Comparison of ENCODE assay signal across 1 cellular context in the genomic region with DNA sequence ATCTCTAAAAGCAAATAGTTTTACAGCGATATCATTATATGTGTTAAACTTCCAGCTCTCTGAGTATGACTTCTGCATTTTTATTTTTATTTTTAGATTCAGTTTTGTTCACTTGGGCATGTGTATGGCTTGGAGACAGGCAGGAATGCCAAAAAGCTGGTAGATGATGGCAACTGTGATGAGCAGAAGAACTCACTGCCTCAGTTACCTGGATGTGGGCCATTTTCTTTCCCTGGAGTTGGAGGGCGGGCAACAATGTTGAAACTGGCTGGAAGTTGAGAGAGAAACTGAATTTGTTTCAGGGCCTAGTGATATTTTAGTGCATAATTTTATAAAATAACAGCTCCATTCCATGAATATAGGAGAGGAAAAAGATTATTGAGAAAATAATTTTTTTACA.
TF ChIP-seq lines count a peak whose summit lies in the region.

No MANE protein-coding gene starts in this region.

TF ChIP-seq in WTC11, 78 proteins besides CTCF, POLR2A, EP300 and RAD21:
- TF ChIP-seq ARID4B (CRISPR knock-in tag; IDR thresholded peaks at IDR 0.05; ENCODE audit: borderline replicate concordance): no peak
- TF ChIP-seq NR2C2 (CRISPR knock-in tag; IDR thresholded peaks at IDR 0.05): no peak
- TF ChIP-seq, protein P1, sequence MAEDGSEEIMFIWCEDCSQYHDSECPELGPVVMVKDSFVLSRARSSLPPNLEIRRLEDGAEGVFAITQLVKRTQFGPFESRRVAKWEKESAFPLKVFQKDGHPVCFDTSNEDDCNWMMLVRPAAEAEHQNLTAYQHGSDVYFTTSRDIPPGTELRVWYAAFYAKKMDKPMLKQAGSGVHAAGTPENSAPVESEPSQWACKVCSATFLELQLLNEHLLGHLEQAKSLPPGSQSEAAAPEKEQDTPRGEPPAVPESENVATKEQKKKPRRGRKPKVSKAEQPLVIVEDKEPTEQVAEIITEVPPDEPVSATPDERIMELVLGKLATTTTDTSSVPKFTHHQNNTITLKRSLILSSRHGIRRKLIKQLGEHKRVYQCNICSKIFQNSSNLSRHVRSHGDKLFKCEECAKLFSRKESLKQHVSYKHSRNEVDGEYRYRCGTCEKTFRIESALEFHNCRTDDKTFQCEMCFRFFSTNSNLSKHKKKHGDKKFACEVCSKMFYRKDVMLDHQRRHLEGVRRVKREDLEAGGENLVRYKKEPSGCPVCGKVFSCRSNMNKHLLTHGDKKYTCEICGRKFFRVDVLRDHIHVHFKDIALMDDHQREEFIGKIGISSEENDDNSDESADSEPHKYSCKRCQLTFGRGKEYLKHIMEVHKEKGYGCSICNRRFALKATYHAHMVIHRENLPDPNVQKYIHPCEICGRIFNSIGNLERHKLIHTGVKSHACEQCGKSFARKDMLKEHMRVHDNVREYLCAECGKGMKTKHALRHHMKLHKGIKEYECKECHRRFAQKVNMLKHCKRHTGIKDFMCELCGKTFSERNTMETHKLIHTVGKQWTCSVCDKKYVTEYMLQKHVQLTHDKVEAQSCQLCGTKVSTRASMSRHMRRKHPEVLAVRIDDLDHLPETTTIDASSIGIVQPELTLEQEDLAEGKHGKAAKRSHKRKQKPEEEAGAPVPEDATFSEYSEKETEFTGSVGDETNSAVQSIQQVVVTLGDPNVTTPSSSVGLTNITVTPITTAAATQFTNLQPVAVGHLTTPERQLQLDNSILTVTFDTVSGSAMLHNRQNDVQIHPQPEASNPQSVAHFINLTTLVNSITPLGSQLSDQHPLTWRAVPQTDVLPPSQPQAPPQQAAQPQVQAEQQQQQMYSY (CRISPR knock-in tag; IDR thresholded peaks at IDR 0.05): no peak
- no peak for TF ChIP-seq TEAD4 (CRISPR knock-in tag; IDR thresholded peaks at IDR 0.05)
- TF ChIP-seq, protein P2, sequence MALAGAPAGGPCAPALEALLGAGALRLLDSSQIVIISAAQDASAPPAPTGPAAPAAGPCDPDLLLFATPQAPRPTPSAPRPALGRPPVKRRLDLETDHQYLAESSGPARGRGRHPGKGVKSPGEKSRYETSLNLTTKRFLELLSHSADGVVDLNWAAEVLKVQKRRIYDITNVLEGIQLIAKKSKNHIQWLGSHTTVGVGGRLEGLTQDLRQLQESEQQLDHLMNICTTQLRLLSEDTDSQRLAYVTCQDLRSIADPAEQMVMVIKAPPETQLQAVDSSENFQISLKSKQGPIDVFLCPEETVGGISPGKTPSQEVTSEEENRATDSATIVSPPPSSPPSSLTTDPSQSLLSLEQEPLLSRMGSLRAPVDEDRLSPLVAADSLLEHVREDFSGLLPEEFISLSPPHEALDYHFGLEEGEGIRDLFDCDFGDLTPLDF (CRISPR knock-in tag; IDR thresholded peaks at IDR 0.05): no peak
- no peak for TF ChIP-seq RELA (CRISPR knock-in tag; IDR thresholded peaks at IDR 0.05; ENCODE audit: borderline replicate concordance)
- no peak for TF ChIP-seq AR (CRISPR knock-in tag; IDR thresholded peaks at IDR 0.05)
- TF ChIP-seq MYBL2 (CRISPR knock-in tag; IDR thresholded peaks at IDR 0.05): no peak
TF ChIP-seq in WTC11: peak in this region for 0.
